Comparison of ENCODE assay signal across 30 cellular contexts in the genomic region with DNA sequence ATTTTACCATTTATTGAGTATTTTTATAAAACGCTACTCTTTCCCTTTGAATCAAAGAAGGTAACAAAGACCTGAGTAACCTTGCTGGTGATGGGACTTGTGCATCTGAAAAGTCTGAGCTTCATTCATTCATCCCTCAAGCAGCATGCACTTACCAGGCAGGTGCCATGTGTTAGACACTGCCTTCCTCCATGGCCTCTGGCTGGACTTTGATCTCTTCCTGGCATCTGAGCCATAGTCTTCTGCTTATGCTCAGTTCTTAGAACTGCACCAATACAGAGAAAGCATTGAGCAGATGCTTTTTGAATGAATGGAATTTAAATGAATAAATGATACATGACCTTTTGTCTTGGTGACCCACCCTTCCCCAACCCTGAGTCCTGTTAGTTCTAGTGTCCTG.
"Had no signal": no experiment of that assay in that cellular context is flagged by ENCODE, and none has a peak within 500 bp of the region (broad histone marks: within the 10 kb centered on the region; RNA-seq: fewer than 3 reads in every experiment).

No MANE protein-coding gene starts in this region.

- H3K9me3 ChIP-seq: adrenal gland, SJCRH30 had no signal

- H3K27ac ChIP-seq: adrenal gland, SJCRH30, SK-N-MC had no signal

- H3K4me1 ChIP-seq: adrenal gland, SJCRH30 had no signal

- FAIRE-seq: astrocyte had no signal

- H3K4me3 ChIP-seq: adrenal gland, SJCRH30, SK-N-MC had no signal

- DNase-seq: activated CD4-positive, alpha-beta T cell treated with anti-CD3 and anti-CD28 coated beads for 36 hours; activated CD4-positive, alpha-beta T cell treated with anti-CD3 and anti-CD28 coated beads, Interleukin-2, amount 10 ng/mL, durations not matched to agents 7 days and 5 days; activated CD4-positive, alpha-beta T cell treated with anti-CD3 and anti-CD28 coated beads, Interleukin-2, amount 50 U/mL, for 48 hours; activated CD8-positive, alpha-beta T cell treated with anti-CD3 and anti-CD28 coated beads, Interleukin-2, amount 10 ng/mL, durations not matched to agents 7 days and 5 days; activated gamma-delta T cell treated with Interleukin-2 at 50 U/mL for 16 hours; activated naive CD4-positive, alpha-beta T cell treated with anti-CD3 and anti-CD28 coated beads for 36 hours; activated T-cell treated with anti-CD3 and anti-CD28 coated beads, Interleukin-2, amount 50 U/mL, for 24 hours; adrenal gland; caudate nucleus; Karpas-422; KBM-7; NCI-H1105 treated with DMSO at 0.1 percent for 48 hours; NCI-H1436; NCI-H1694; NCI-H1930; NCI-H2081 treated with DMSO at 0.1 percent for 48 hours; NCI-H226; NCI-H446 treated with DMSO at 0.1 percent for 48 hours; NCI-H524; NCI-H69; SHP77; SJCRH30; T-cell; T-helper 17 cell had no signal

- H3K27me3 ChIP-seq: adrenal gland, SJCRH30 had no signal

- ATAC-seq: activated CD4-positive, alpha-beta T cell treated with anti-CD3 and anti-CD28 coated beads for 36 hours; activated CD4-positive, CD25-positive, alpha-beta regulatory T cell treated with anti-CD3 and anti-CD28 coated beads, Interleukin-2, amount 50 U/mL, for 24 hours; activated CD8-positive, alpha-beta T cell treated with anti-CD3 and anti-CD28 coated beads, Interleukin-2, amount 10 ng/mL, durations not matched to agents 7 days and 5 days; activated naive CD4-positive, alpha-beta T cell treated with anti-CD3 and anti-CD28 coated beads, Interleukin-2, amount 50 U/mL, for 72 hours; Panc1; T-cell; T-helper 17 cell; WTC11 had no signal

- H3K36me3 ChIP-seq: adrenal gland, SJCRH30 had no signal
